ENCODE assay signal across 16 cellular contexts in the genomic region with DNA sequence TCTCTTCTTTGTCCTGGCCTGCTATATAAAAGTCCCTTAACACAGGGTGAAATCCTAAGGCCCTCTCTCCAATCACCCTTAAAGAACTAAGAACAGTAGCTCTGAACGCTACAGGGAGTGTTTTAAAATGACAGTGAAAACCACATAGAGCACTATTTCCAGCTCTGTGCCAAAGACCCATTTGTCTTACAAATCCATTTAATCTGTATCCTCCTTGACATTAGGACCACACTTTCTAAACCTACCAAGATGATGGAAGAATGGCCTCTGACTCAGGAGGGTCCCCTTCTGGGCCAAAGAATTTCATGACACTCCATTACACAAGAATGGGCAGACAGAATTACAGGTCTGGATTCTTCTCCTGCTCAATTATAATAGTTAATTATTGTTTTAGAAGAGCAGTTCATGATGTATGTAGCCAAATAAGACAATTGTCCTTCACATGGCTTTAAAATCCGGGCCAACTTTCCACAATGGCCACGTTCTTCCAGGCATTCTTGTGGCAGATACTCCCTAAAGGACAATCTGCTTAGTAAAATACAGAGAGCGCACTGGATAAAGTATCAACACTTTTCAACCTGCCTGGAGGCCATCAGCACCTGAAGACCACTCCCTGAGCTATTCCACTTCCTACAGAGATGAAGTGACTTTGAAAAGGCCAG.
DNase-seq lines count a peak whose midpoint lies in the region; ATAC-seq and TF ChIP-seq lines count a peak whose summit lies in the region.
"Had no signal": no experiment of that assay in that cellular context is flagged by ENCODE, and none has a peak within 500 bp of the region (broad histone marks: within the 10 kb centered on the region; RNA-seq: fewer than 3 reads in every experiment).

No MANE protein-coding gene starts in this region.

- CTCF ChIA-PET in activated CD8-positive, alpha-beta T cell treated with anti-CD3 and anti-CD28 coated beads for 36 hours (lab: Charles Lee) = interaction anchor here (1.1 to 2.5 kb wide), 5 partner anchors 9 to 70 kb away, joined by 3 to 9 read pairs (median 5); no protein-coding TSS in a partner anchor
- CTCF ChIA-PET in activated CD8-positive, alpha-beta T cell treated with anti-CD3 and anti-CD28 coated beads, Interleukin-2, amount 10 ng/mL, durations not matched to agents 7 days and 5 days (lab: Charles Lee) = interaction anchor here (0.9 to 2.4 kb wide), 5 partner anchors 13 to 137 kb away, joined by 3 to 10 read pairs (median 4); no protein-coding TSS in a partner anchor

- H3K27ac Mint-ChIP-seq in activated CD8-positive, alpha-beta T cell treated with anti-CD3 and anti-CD28 coated beads for 36 hours = peak overlapping the region; percentile 93
- H3K27ac Mint-ChIP-seq in activated CD8-positive, alpha-beta T cell treated with anti-CD3 and anti-CD28 coated beads, Interleukin-2, amount 10 ng/mL, durations not matched to agents 7 days and 5 days = no peak overlapping the region
- H3K27ac Mint-ChIP-seq in activated T-helper 2 cell treated with anti-CD3 and anti-CD28 coated beads, Interferon-gamma antibody, Interleukin-2, Interleukin-4, amounts not matched to agents 10 μg/mL and 5 μg/mL and 100 μg/mL, durations not matched to agents 14 hours and 24 hours and 36 hours = peak overlapping the region; percentile 80
- peak overlapping the region; percentile 92 for H3K27ac Mint-ChIP-seq in stimulated activated effector memory CD8-positive, alpha-beta T cell treated with anti-CD3 and anti-CD28 coated beads, Interleukin-12 subunit alpha, Interleukin-12 subunit beta, amount 100 ng/mL, for 72 hours

- H3K4me1 Mint-ChIP-seq in activated CD8-positive, alpha-beta T cell treated with anti-CD3 and anti-CD28 coated beads for 36 hours (ENCODE audit: low read depth) = peaks cover 92% of the 10 kb centered on the region
- peaks cover 61% of the 10 kb centered on the region for H3K4me1 Mint-ChIP-seq in activated CD8-positive, alpha-beta T cell treated with anti-CD3 and anti-CD28 coated beads, Interleukin-2, amount 10 ng/mL, durations not matched to agents 7 days and 5 days (ENCODE audit: low read depth)
- H3K4me1 Mint-ChIP-seq in activated T-helper 2 cell treated with anti-CD3 and anti-CD28 coated beads, Interferon-gamma antibody, Interleukin-2, Interleukin-4, amounts not matched to agents 10 μg/mL and 5 μg/mL and 100 μg/mL, durations not matched to agents 14 hours and 24 hours and 36 hours (ENCODE audit: low read depth) = peaks cover 71% of the 10 kb centered on the region
- peaks cover 97% of the 10 kb centered on the region for H3K4me1 Mint-ChIP-seq in stimulated activated effector memory CD8-positive, alpha-beta T cell treated with anti-CD3 and anti-CD28 coated beads, Interleukin-12 subunit alpha, Interleukin-12 subunit beta, amount 100 ng/mL, for 72 hours

- H3K9me3 Mint-ChIP-seq in activated CD8-positive, alpha-beta T cell treated with anti-CD3 and anti-CD28 coated beads for 36 hours = no peaks in the 10 kb centered on the region
- no peaks in the 10 kb centered on the region for H3K9me3 Mint-ChIP-seq in activated CD8-positive, alpha-beta T cell treated with anti-CD3 and anti-CD28 coated beads, Interleukin-2, amount 10 ng/mL, durations not matched to agents 7 days and 5 days (ENCODE audit: insufficient read depth)
- H3K9me3 Mint-ChIP-seq in activated T-helper 2 cell treated with anti-CD3 and anti-CD28 coated beads, Interferon-gamma antibody, Interleukin-2, Interleukin-4, amounts not matched to agents 10 μg/mL and 5 μg/mL and 100 μg/mL, durations not matched to agents 14 hours and 24 hours and 36 hours = no peaks in the 10 kb centered on the region
- H3K9me3 Mint-ChIP-seq in stimulated activated effector memory CD8-positive, alpha-beta T cell treated with anti-CD3 and anti-CD28 coated beads, Interleukin-12 subunit alpha, Interleukin-12 subunit beta, amount 100 ng/mL, for 72 hours = no peaks in the 10 kb centered on the region

- ATAC-seq in activated CD8-positive, alpha-beta T cell treated with anti-CD3 and anti-CD28 coated beads for 36 hours = peak; percentile 38
- ATAC-seq in activated CD8-positive, alpha-beta T cell treated with anti-CD3 and anti-CD28 coated beads, Interleukin-2, amount 10 ng/mL, durations not matched to agents 7 days and 5 days = no peak
- ATAC-seq in HG02840 (IDR thresholded peaks at IDR 0.05; ENCODE audit: low FRiP score, unreplicated experiment) (peak; percentile 40), HG03139 (IDR thresholded peaks at IDR 0.05; ENCODE audit: unreplicated experiment) (no peak), GM18511 (IDR thresholded peaks at IDR 0.05; ENCODE audit: unreplicated experiment) (no peak)
- peak; percentile 71 for ATAC-seq in stimulated activated effector memory CD8-positive, alpha-beta T cell treated with anti-CD3 and anti-CD28 coated beads, Interleukin-12 subunit alpha, Interleukin-12 subunit beta, amount 100 ng/mL, for 72 hours
- ATAC-seq: A549 had no signal

- H3K27me3 Mint-ChIP-seq in activated CD8-positive, alpha-beta T cell treated with anti-CD3 and anti-CD28 coated beads for 36 hours = no peaks in the 10 kb centered on the region
- H3K27me3 Mint-ChIP-seq in activated CD8-positive, alpha-beta T cell treated with anti-CD3 and anti-CD28 coated beads, Interleukin-2, amount 10 ng/mL, durations not matched to agents 7 days and 5 days (ENCODE audit: low read depth) = no peaks in the 10 kb centered on the region
- no peaks in the 10 kb centered on the region for H3K27me3 Mint-ChIP-seq in activated T-helper 2 cell treated with anti-CD3 and anti-CD28 coated beads, Interferon-gamma antibody, Interleukin-2, Interleukin-4, amounts not matched to agents 10 μg/mL and 5 μg/mL and 100 μg/mL, durations not matched to agents 14 hours and 24 hours and 36 hours (ENCODE audit: low read depth)

- TF ChIP-seq CTCF in activated CD8-positive, alpha-beta T cell treated with anti-CD3 and anti-CD28 coated beads for 36 hours (IDR thresholded peaks at IDR 0.05) = no peak

- peaks cover 61% of the 10 kb centered on the region for H3K36me3 Mint-ChIP-seq in activated CD8-positive, alpha-beta T cell treated with anti-CD3 and anti-CD28 coated beads for 36 hours (ENCODE audit: low read depth)
- peaks cover 47% of the 10 kb centered on the region for H3K36me3 Mint-ChIP-seq in activated CD8-positive, alpha-beta T cell treated with anti-CD3 and anti-CD28 coated beads, Interleukin-2, amount 10 ng/mL, durations not matched to agents 7 days and 5 days (ENCODE audit: low read depth)
- H3K36me3 Mint-ChIP-seq in activated T-helper 2 cell treated with anti-CD3 and anti-CD28 coated beads, Interferon-gamma antibody, Interleukin-2, Interleukin-4, amounts not matched to agents 10 μg/mL and 5 μg/mL and 100 μg/mL, durations not matched to agents 14 hours and 24 hours and 36 hours (ENCODE audit: low read depth) = peaks cover 64% of the 10 kb centered on the region
- H3K36me3 Mint-ChIP-seq in stimulated activated effector memory CD8-positive, alpha-beta T cell treated with anti-CD3 and anti-CD28 coated beads, Interleukin-12 subunit alpha, Interleukin-12 subunit beta, amount 100 ng/mL, for 72 hours = peaks cover 76% of the 10 kb centered on the region

- H3K4me3 Mint-ChIP-seq in activated CD8-positive, alpha-beta T cell treated with anti-CD3 and anti-CD28 coated beads for 36 hours = no peak overlapping the region
- no peak overlapping the region for H3K4me3 Mint-ChIP-seq in activated CD8-positive, alpha-beta T cell treated with anti-CD3 and anti-CD28 coated beads, Interleukin-2, amount 10 ng/mL, durations not matched to agents 7 days and 5 days
- H3K4me3 Mint-ChIP-seq in activated T-helper 2 cell treated with anti-CD3 and anti-CD28 coated beads, Interferon-gamma antibody, Interleukin-2, Interleukin-4, amounts not matched to agents 10 μg/mL and 5 μg/mL and 100 μg/mL, durations not matched to agents 14 hours and 24 hours and 36 hours (ENCODE audit: low read depth) = peak overlapping the region; percentile 14
- H3K4me3 Mint-ChIP-seq in stimulated activated effector memory CD8-positive, alpha-beta T cell treated with anti-CD3 and anti-CD28 coated beads, Interleukin-12 subunit alpha, Interleukin-12 subunit beta, amount 100 ng/mL, for 72 hours = peak overlapping the region; percentile 31

- DNase-seq in activated CD8-positive, alpha-beta T cell treated with anti-CD3 and anti-CD28 coated beads for 36 hours = no peak
- DNase-seq in activated CD8-positive, alpha-beta T cell treated with anti-CD3 and anti-CD28 coated beads, Interleukin-2, amount 10 ng/mL, durations not matched to agents 7 days and 5 days = no peak
- DNase-seq in activated T-helper 2 cell treated with anti-CD3 and anti-CD28 coated beads, Interferon-gamma antibody, Interleukin-2, Interleukin-4, amounts not matched to agents 10 μg/mL and 5 μg/mL and 100 μg/mL, durations not matched to agents 14 hours and 24 hours and 36 hours (ENCODE audit: low spot score) = no peak
- DNase-seq in stimulated activated effector memory CD8-positive, alpha-beta T cell treated with anti-CD3 and anti-CD28 coated beads, Interleukin-12 subunit alpha, Interleukin-12 subunit beta, amount 100 ng/mL, for 72 hours (ENCODE audit: low spot score in 2 of 2) = no peak
- no peak for DNase-seq in D341Med (ENCODE audit: low spot score)
- DNase-seq: DMS 273 treated with DMSO at 0.1 percent for 48 hours, dorsolateral prefrontal cortex, KBM-7, kidney, NCI-H2107, stomach, WERI-Rb-1 had no signal

- intact Hi-C loops in activated CD8-positive, alpha-beta T cell treated with anti-CD3 and anti-CD28 coated beads for 36 hours (cut with micrococcal nuclease) = no loop called here
- intact Hi-C loops in activated T-helper 2 cell treated with anti-CD3 and anti-CD28 coated beads, Interferon-gamma antibody, Interleukin-2, Interleukin-4, amounts not matched to agents 10 μg/mL and 5 μg/mL and 100 μg/mL, durations not matched to agents 14 hours and 24 hours and 36 hours (cut with micrococcal nuclease) = loop anchor here (2.0 kb wide), 2 partner anchors 27 to 35 kb away; no protein-coding TSS in a partner anchor

- POLR2A ChIA-PET in activated CD8-positive, alpha-beta T cell treated with anti-CD3 and anti-CD28 coated beads for 36 hours (lab: Charles Lee) = interaction anchor here (1.0 to 1.4 kb wide), 4 partner anchors 11 to 39 kb away, joined by 3 to 5 read pairs (median 4); no protein-coding TSS in a partner anchor
- POLR2A ChIA-PET in activated CD8-positive, alpha-beta T cell treated with anti-CD3 and anti-CD28 coated beads, Interleukin-2, amount 10 ng/mL, durations not matched to agents 7 days and 5 days (lab: Charles Lee) = interaction anchor here (1.7 kb wide), 1 partner anchor 11 kb away, joined by 5 read pairs; no protein-coding TSS in a partner anchor

Comparison
In these comparisons a context has a peak if more than half of its experiments do, and no peak if none do; other contexts are left out.
1. ATAC-seq: peak in activated CD8-positive, alpha-beta T cell treated with anti-CD3 and anti-CD28 coated beads for 36 hours (single experiment), HG02840 (single experiment) and stimulated activated effector memory CD8-positive, alpha-beta T cell treated with anti-CD3 and anti-CD28 coated beads, Interleukin-12 subunit alpha, Interleukin-12 subunit beta, amount 100 ng/mL, for 72 hours (single experiment); none in activated CD8-positive, alpha-beta T cell treated with anti-CD3 and anti-CD28 coated beads, Interleukin-2, amount 10 ng/mL, durations not matched to agents 7 days and 5 days (single experiment), HG03139 (single experiment) and GM18511 (single experiment).
2. H3K4me3 Mint-ChIP-seq: peak in activated T-helper 2 cell treated with anti-CD3 and anti-CD28 coated beads, Interferon-gamma antibody, Interleukin-2, Interleukin-4, amounts not matched to agents 10 μg/mL and 5 μg/mL and 100 μg/mL, durations not matched to agents 14 hours and 24 hours and 36 hours (single experiment) and stimulated activated effector memory CD8-positive, alpha-beta T cell treated with anti-CD3 and anti-CD28 coated beads, Interleukin-12 subunit alpha, Interleukin-12 subunit beta, amount 100 ng/mL, for 72 hours (single experiment); none in activated CD8-positive, alpha-beta T cell treated with anti-CD3 and anti-CD28 coated beads for 36 hours (single experiment) and activated CD8-positive, alpha-beta T cell treated with anti-CD3 and anti-CD28 coated beads, Interleukin-2, amount 10 ng/mL, durations not matched to agents 7 days and 5 days (single experiment).